Comparison of ENCODE assay signal across 16 cellular contexts in the genomic region with DNA sequence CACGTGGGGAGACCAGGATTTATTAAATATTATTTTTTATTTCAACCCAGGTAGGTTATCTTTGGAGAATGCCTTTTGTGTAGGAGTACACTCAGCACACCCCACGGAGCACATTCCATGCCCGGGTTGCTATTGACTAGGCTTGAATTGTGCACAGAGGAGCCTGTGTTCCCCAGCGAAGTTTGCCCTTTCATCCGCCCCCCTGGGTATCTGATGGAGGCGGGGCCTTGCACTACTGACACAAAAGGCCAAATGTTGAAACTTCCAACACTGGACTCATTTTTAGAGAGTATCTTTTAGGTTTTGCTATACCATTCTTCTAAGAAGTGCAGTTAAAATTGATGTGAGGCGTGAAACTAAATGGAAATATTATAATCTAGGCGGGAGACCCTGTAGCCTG. TPM values are rescaled to one million over a fixed set of nuclear protein-coding genes. Genes with fewer than 3 reads are reported as not detected.
DNase-seq lines count a peak whose midpoint lies in the region; ATAC-seq and TF ChIP-seq lines count a peak whose summit lies in the region.
"Had no signal": no experiment of that assay in that cellular context is flagged by ENCODE, and none has a peak within 500 bp of the region (broad histone marks: within the 10 kb centered on the region; RNA-seq: fewer than 3 reads in every experiment).

No MANE protein-coding gene starts in this region.

- no peak for TF ChIP-seq CTCF in endodermal cell (conservative IDR thresholded peaks at IDR 0.05)
- TF ChIP-seq CTCF in liver (IDR thresholded peaks at IDR 0.05; ENCODE audit: low read depth, low read length, missing input control), result no peak

- peaks cover 11% of the 10 kb centered on the region; the same call in 1 of the 2 replicates for H3K4me1 ChIP-seq in HUES48 (ENCODE audit: control insufficient read depth, insufficient read depth, low read length)
- peaks cover 20% of the 10 kb centered on the region for H3K4me1 ChIP-seq in endodermal cell (ENCODE audit: control insufficient read depth, insufficient read depth, low read length)
- peaks cover 11 to 47% (median 41%) of the 10 kb centered on the region in 4 donors for H3K4me1 ChIP-seq in liver (ENCODE audit: control insufficient read depth in 4 of 4, insufficient read depth in 4 of 4, low read length in 3 of 4)

- H3K27me3 ChIP-seq in HUES48 (ENCODE audit: control insufficient read depth, insufficient read depth, low read length) (no peaks in the 10 kb centered on the region), endodermal cell (ENCODE audit: control insufficient read depth, insufficient read depth, low read length, poor library complexity, severe bottlenecking) (no peaks in the 10 kb centered on the region), liver (ENCODE audit: control insufficient read depth in 4 of 4, insufficient read depth in 4 of 4, low read length in 3 of 4) (no peaks in the 10 kb centered on the region)
- H3K27me3 ChIP-seq: brain microvascular endothelial cell had no signal

- H3K9me3 ChIP-seq in HUES48 (ENCODE audit: control insufficient read depth, insufficient read depth, low read length) (no peaks in the 10 kb centered on the region), endodermal cell (ENCODE audit: control insufficient read depth, low read length) (no peaks in the 10 kb centered on the region), liver (ENCODE audit: control insufficient read depth in 4 of 4, low read length in 3 of 4) (no peaks in the 10 kb centered on the region)

- CTCF ChIA-PET in activated CD4-positive, alpha-beta memory T cell treated with anti-CD3 and anti-CD28 coated beads, Interleukin-2, amount 10 ng/mL, durations not matched to agents 7 days and 5 days (lab: Charles Lee), result interaction anchor here (0.6 kb wide), 1 partner anchor 38 kb away, joined by 5 read pairs; no protein-coding TSS in a partner anchor
- CTCF ChIA-PET in T-cell (lab: Charles Lee), result interaction anchor here in 1 of 2 donors (0.7 kb wide), 1 partner anchor 100 kb away, joined by 9 read pairs; no protein-coding TSS in a partner anchor

- H3K36me3 Mint-ChIP-seq in endodermal cell (ENCODE audit: low read depth) (no peaks in the 10 kb centered on the region), T-cell (no peaks in the 10 kb centered on the region)
- no peaks in the 10 kb centered on the region for H3K36me3 Mint-ChIP-seq in activated CD4-positive, alpha-beta memory T cell treated with anti-CD3 and anti-CD28 coated beads, Interleukin-2, amount 10 ng/mL, durations not matched to agents 7 days and 5 days (ENCODE audit: low read depth)
- H3K36me3 Mint-ChIP-seq: activated naive CD4-positive, alpha-beta T cell treated with anti-CD3 and anti-CD28 coated beads, Interleukin-2, amount 10 ng/mL, durations not matched to agents 7 days and 5 days had no signal

- H3K9me3 Mint-ChIP-seq in endodermal cell, result no peaks in the 10 kb centered on the region
- H3K9me3 Mint-ChIP-seq in activated CD4-positive, alpha-beta memory T cell treated with anti-CD3 and anti-CD28 coated beads, Interleukin-2, amount 10 ng/mL, durations not matched to agents 7 days and 5 days, result no peaks in the 10 kb centered on the region
- H3K9me3 Mint-ChIP-seq in T-cell, result no peaks in the 10 kb centered on the region
- H3K9me3 Mint-ChIP-seq: activated B cell treated with CpG ODN at 0.5 μM for 24 hours; activated naive CD4-positive, alpha-beta T cell treated with anti-CD3 and anti-CD28 coated beads, Interleukin-2, amount 10 ng/mL, durations not matched to agents 7 days and 5 days had no signal

- H3K4me3 ChIP-seq in HUES48 (ENCODE audit: low read depth, low read length) (no peak overlapping the region), endodermal cell (ENCODE audit: low read length) (no peak overlapping the region), liver (ENCODE audit: low read depth in 1 of 3, low read length in 3 of 3) (no peak overlapping the region)
- H3K4me3 ChIP-seq: PC-9 had no signal

- H3K27me3 Mint-ChIP-seq in endodermal cell (ENCODE audit: insufficient read depth), result no peaks in the 10 kb centered on the region
- H3K27me3 Mint-ChIP-seq in activated CD4-positive, alpha-beta memory T cell treated with anti-CD3 and anti-CD28 coated beads, Interleukin-2, amount 10 ng/mL, durations not matched to agents 7 days and 5 days, result peaks cover 1% of the 10 kb centered on the region
- H3K27me3 Mint-ChIP-seq in T-cell, result no peaks in the 10 kb centered on the region

- no peak overlapping the region for H3K27ac Mint-ChIP-seq in endodermal cell
- H3K27ac Mint-ChIP-seq in activated CD4-positive, alpha-beta memory T cell treated with anti-CD3 and anti-CD28 coated beads, Interleukin-2, amount 10 ng/mL, durations not matched to agents 7 days and 5 days, result no peak overlapping the region
- H3K27ac Mint-ChIP-seq in T-cell, result no peak overlapping the region
- H3K27ac Mint-ChIP-seq: activated B cell treated with CpG ODN at 0.5 μM for 24 hours; activated naive CD4-positive, alpha-beta T cell treated with anti-CD3 and anti-CD28 coated beads, Interleukin-2, amount 10 ng/mL, durations not matched to agents 7 days and 5 days had no signal

- peaks cover 51% of the 10 kb centered on the region for H3K4me1 Mint-ChIP-seq in endodermal cell
- peaks cover 13% of the 10 kb centered on the region for H3K4me1 Mint-ChIP-seq in activated CD4-positive, alpha-beta memory T cell treated with anti-CD3 and anti-CD28 coated beads, Interleukin-2, amount 10 ng/mL, durations not matched to agents 7 days and 5 days
- peaks cover 19 to 20% (median 20%) of the 10 kb centered on the region in 3 donors for H3K4me1 Mint-ChIP-seq in T-cell

- POLR2A ChIA-PET in activated CD4-positive, alpha-beta memory T cell treated with anti-CD3 and anti-CD28 coated beads, Interleukin-2, amount 10 ng/mL, durations not matched to agents 7 days and 5 days (lab: Charles Lee), result no interaction called here
- POLR2A ChIA-PET in T-cell (lab: Charles Lee), result no interaction called here

- WGBS in endodermal cell (ENCODE audit: insufficient coverage in 1 of 2, insufficient read length in 1 of 2), 2 experiments, result 72 to 87% methylated on average over 6 to 7 of the region's 8 CpGs
- 44% methylated on average over 8 of the region's 8 CpGs for WGBS in liver

- no peak for ATAC-seq in GM19455 (IDR thresholded peaks at IDR 0.05; ENCODE audit: unreplicated experiment)
- no peak for ATAC-seq in T-cell (replicated peaks in 1 of 4)

- H3K4me3 Mint-ChIP-seq in endodermal cell, result no peak overlapping the region
- no peak overlapping the region for H3K4me3 Mint-ChIP-seq in activated CD4-positive, alpha-beta memory T cell treated with anti-CD3 and anti-CD28 coated beads, Interleukin-2, amount 10 ng/mL, durations not matched to agents 7 days and 5 days
- H3K4me3 Mint-ChIP-seq in T-cell, result no peak overlapping the region
- H3K4me3 Mint-ChIP-seq: activated B cell treated with CpG ODN at 0.5 μM for 24 hours; activated naive CD4-positive, alpha-beta T cell treated with anti-CD3 and anti-CD28 coated beads, Interleukin-2, amount 10 ng/mL, durations not matched to agents 7 days and 5 days had no signal

- DNase-seq in endodermal cell (no peak), retina (peak; percentile 24), NAMALWA (ENCODE audit: low spot score) (no peak), T-cell (no peak)
- no peak for DNase-seq in activated CD4-positive, alpha-beta memory T cell treated with anti-CD3 and anti-CD28 coated beads, Interleukin-2, amount 10 ng/mL, durations not matched to agents 7 days and 5 days
- DNase-seq: activated B cell treated with CpG ODN at 0.5 μM for 24 hours; activated naive CD4-positive, alpha-beta T cell treated with anti-CD3 and anti-CD28 coated beads, Interleukin-2, amount 10 ng/mL, durations not matched to agents 7 days and 5 days; brain microvascular endothelial cell; foreskin fibroblast; NCI-H2107; NCI-H69; PC-9; stimulated activated CD4-positive, alpha-beta T cell treated with anti-CD3 and anti-CD28 coated beads, Interleukin-2, amount 100 ng/mL, for 48 hours had no signal

- peak overlapping the region; percentile 49 for H3K27ac ChIP-seq in HUES48 (ENCODE audit: low read depth, low read length)
- H3K27ac ChIP-seq in endodermal cell (ENCODE audit: low read depth, low read length), result peak overlapping the region; percentile 85
- peak overlapping the region; percentile 53 to 54 for H3K27ac ChIP-seq in liver (ENCODE audit: low read depth in 1 of 2, low read length in 2 of 2)
- H3K27ac ChIP-seq: brain microvascular endothelial cell, PC-9 had no signal

- peak; percentile 38 to 45 for TF ChIP-seq RAD21 in liver (IDR thresholded peaks at IDR 0.05)

- no peak overlapping the region for H3K9ac ChIP-seq in HUES48 (ENCODE audit: low read depth, low read length)
- H3K9ac ChIP-seq in endodermal cell (ENCODE audit: extremely low read depth, low read length, poor library complexity, severe bottlenecking), result no peak overlapping the region
- H3K9ac ChIP-seq in liver (ENCODE audit: low read depth in 1 of 2, low read length in 2 of 2), result peak overlapping the region in 1 of 2 donors; percentile 4

- H3K36me3 ChIP-seq in HUES48 (ENCODE audit: control insufficient read depth, insufficient read depth, low read length) (no peaks in the 10 kb centered on the region), endodermal cell (ENCODE audit: control insufficient read depth, insufficient read depth, low read length) (no peaks in the 10 kb centered on the region), liver (ENCODE audit: control insufficient read depth in 4 of 4, insufficient read depth in 3 of 4, low read depth in 1 of 4, low read length in 3 of 4) (no peaks in the 10 kb centered on the region)
- H3K36me3 ChIP-seq: brain microvascular endothelial cell had no signal

TF ChIP-seq in liver, 16 proteins besides CTCF, POLR2A, EP300 and RAD21 (continues in another document):
- TF ChIP-seq, protein P1, sequence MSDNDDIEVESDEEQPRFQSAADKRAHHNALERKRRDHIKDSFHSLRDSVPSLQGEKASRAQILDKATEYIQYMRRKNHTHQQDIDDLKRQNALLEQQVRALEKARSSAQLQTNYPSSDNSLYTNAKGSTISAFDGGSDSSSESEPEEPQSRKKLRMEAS (IDR thresholded peaks at IDR 0.05), result peak; percentile 54
- TF ChIP-seq SP1 (IDR thresholded peaks at IDR 0.05), result peak; percentile 88
- TF ChIP-seq FOXA1 (IDR thresholded peaks at IDR 0.05), result no peak
- TF ChIP-seq TAF1 (conservative IDR thresholded peaks at IDR 0.05), result no peak
- TF ChIP-seq JUND (IDR thresholded peaks at IDR 0.05), result peak; percentile 23 to 51
- peak; percentile 89 for TF ChIP-seq HNF4A (conservative IDR thresholded peaks at IDR 0.05)
- TF ChIP-seq FOXA2 (IDR thresholded peaks at IDR 0.05), result peak; percentile 68

RNA-seq across cellular contexts. Expression of a gene that starts 39.3 kb away (rescaled TPM):
- total RNA-seq in endodermal cell, result 100 to 1,000 TPM; 133 to 157 TPM
- polyA plus RNA-seq in endodermal cell (2013, experiment 1 of 2), result 76.2 TPM
- polyA plus RNA-seq in endodermal cell (2013, experiment 2 of 2), result 85.4 TPM
- 10 to 100 TPM; 32.9 to 35.9 TPM for total RNA-seq in liver
- 10 to 100 TPM; 12.2 to 34.5 TPM for polyA plus RNA-seq in liver
- 100 to 1,000 TPM; 105 to 106 TPM for total RNA-seq in activated CD4-positive, alpha-beta memory T cell treated with anti-CD3 and anti-CD28 coated beads, Interleukin-2, amount 10 ng/mL, durations not matched to agents 7 days and 5 days
- total RNA-seq in T-cell, result 10 to 100 TPM; 53.3 to 70.6 (median 61.3) TPM
